In genomic region chr6:109526905-109527628, GRCh38 we compare ENCODE assay signal across 8 cellular contexts. TPM values are rescaled to one million over a fixed set of nuclear protein-coding genes. Genes with fewer than 3 reads are reported as not detected.
DNase-seq lines count a peak whose midpoint lies in the region; ATAC-seq, FAIRE-seq and TF ChIP-seq lines count a peak whose summit lies in the region.

No MANE protein-coding gene starts in this region.

- FAIRE-seq in GM12891 (lab: Jason Lieb, UNC): peak; percentile 87

- no peak overlapping the region for H3K4me3 ChIP-seq in MG63
- H3K4me3 ChIP-seq in RWPE2 (ENCODE audit: severe bottlenecking): no peak overlapping the region
- no peak overlapping the region for H3K4me3 ChIP-seq in prostate gland

- H3K36me3 ChIP-seq in MG63 (no peaks in the 10 kb centered on the region), RWPE2 (ENCODE audit: low read depth) (no peaks in the 10 kb centered on the region), prostate gland (no peaks in the 10 kb centered on the region)

- H3K27ac ChIP-seq in RWPE2 (ENCODE audit: poor library complexity, severe bottlenecking): no peak overlapping the region
- no peak overlapping the region for H3K27ac ChIP-seq in prostate gland

- 59% methylated on average over 7 of the region's 7 CpGs for WGBS in prostate gland

- intact Hi-C loops in head of caudate nucleus (cut with DNase I): loop anchor here (5.0 to 10.0 kb wide), 2 partner anchors 178 to 525 kb away; no protein-coding TSS in a partner anchor
- intact Hi-C loops in prostate gland (cut with DNase I): loop anchor here (5.0 kb wide), 1 partner anchor 510 kb away; no protein-coding TSS in a partner anchor

- peak; percentile 88 for ATAC-seq in RWPE2 (ENCODE audit: low read depth)
- ATAC-seq in HG02870 (IDR thresholded peaks at IDR 0.05; ENCODE audit: unreplicated experiment): no peak

- TF ChIP-seq POLR2A in GM12891 (IDR thresholded peaks at IDR 0.05; ENCODE audit: low read depth, low read length) (no peak), prostate gland (IDR thresholded peaks at IDR 0.05) (no peak)

- H3K9me3 ChIP-seq in MG63: peaks cover 10% of the 10 kb centered on the region
- peaks cover 2% of the 10 kb centered on the region for H3K9me3 ChIP-seq in RWPE2 (ENCODE audit: severe bottlenecking)
- no peaks in the 10 kb centered on the region for H3K9me3 ChIP-seq in prostate gland

- DNase-seq in A172 (ENCODE audit: low spot score): peak; percentile 61
- no peak for DNase-seq in GM12891 (ENCODE audit: insufficient read length, low spot score)
- peak; percentile 18 for DNase-seq in MG63
- DNase-seq in RWPE2 (ENCODE audit: low spot score): no peak
- DNase-seq in activated effector memory CD4-positive, alpha-beta T cell treated with anti-CD3 and anti-CD28 coated beads, Interleukin-2, amount 50 U/mL, for 16 hours: peak; percentile 69
- DNase-seq in head of caudate nucleus: peak in 30 of 42 donors; percentile 3 to 76 (median 37)
- DNase-seq in prostate gland (ENCODE audit: low spot score): peak; percentile 60

- H3K27me3 ChIP-seq in MG63 (no peaks in the 10 kb centered on the region), RWPE2 (ENCODE audit: insufficient read depth, poor library complexity, severe bottlenecking) (no peaks in the 10 kb centered on the region), prostate gland (replicated peaks; ENCODE audit: insufficient read depth) (no peaks in the 10 kb centered on the region)

- peak; percentile 67 for TF ChIP-seq CTCF in RWPE2 (IDR thresholded peaks at IDR 0.05; ENCODE audit: poor library complexity, severe bottlenecking)
- TF ChIP-seq CTCF in prostate gland (IDR thresholded peaks at IDR 0.05): peak in 3 of 4 experiments; percentile 42 to 52 (median 44)

- H3K4me1 ChIP-seq in RWPE2 (ENCODE audit: insufficient read depth, poor library complexity, severe bottlenecking): no peaks in the 10 kb centered on the region
- no peaks in the 10 kb centered on the region for H3K4me1 ChIP-seq in prostate gland (replicated peaks)

TF ChIP-seq in GM12891, 5 proteins besides CTCF, POLR2A, EP300 and RAD21:
- TF ChIP-seq PAX5 (IDR thresholded peaks at IDR 0.05; ENCODE audit: insufficient read depth, low read length, severe bottlenecking) (no peak), TAF1 (IDR thresholded peaks at IDR 0.05; ENCODE audit: low read depth, low read length) (no peak), POU2F2 (IDR thresholded peaks at IDR 0.05; ENCODE audit: low read depth, low read length) (no peak), SPI1 (IDR thresholded peaks at IDR 0.05; ENCODE audit: low read depth, low read length) (no peak), POLR2AphosphoS5 (IDR thresholded peaks at IDR 0.05; ENCODE audit: low read depth, low read length) (no peak)

RNA-seq across cellular contexts. Expression of gene ZBTB24, which starts 44.0 kb away (rescaled TPM):
- total RNA-seq in A172 (2014; rRNA removed; shearing (Covaris generic)): 7.9 and 9.8 TPM in 2 replicates
- 5.2 TPM for polyA plus RNA-seq in GM12891 (2012; ENCODE audit: low read depth, missing spikeins)
- 6.0 and 9.8 TPM in 2 replicates for total RNA-seq in MG63 (2014; rRNA removed; shearing (Covaris generic); ENCODE audit: low replicate concordance)
- total RNA-seq in prostate gland: 10 to 100 TPM in 1 of 2 donors, 1 to 10 TPM in 1; 8.2 to 12.8 TPM

Comparison
In these comparisons a context has a peak if more than half of its experiments do, and no peak if none do; other contexts are left out.
1. DNase-seq: peak in A172 (single experiment), MG63 (single experiment), activated effector memory CD4-positive, alpha-beta T cell treated with anti-CD3 and anti-CD28 coated beads, Interleukin-2, amount 50 U/mL, for 16 hours (single experiment), head of caudate nucleus (30 of 42) and prostate gland (single experiment); none in GM12891 (single experiment) and RWPE2 (single experiment).